In the genomic region with DNA sequence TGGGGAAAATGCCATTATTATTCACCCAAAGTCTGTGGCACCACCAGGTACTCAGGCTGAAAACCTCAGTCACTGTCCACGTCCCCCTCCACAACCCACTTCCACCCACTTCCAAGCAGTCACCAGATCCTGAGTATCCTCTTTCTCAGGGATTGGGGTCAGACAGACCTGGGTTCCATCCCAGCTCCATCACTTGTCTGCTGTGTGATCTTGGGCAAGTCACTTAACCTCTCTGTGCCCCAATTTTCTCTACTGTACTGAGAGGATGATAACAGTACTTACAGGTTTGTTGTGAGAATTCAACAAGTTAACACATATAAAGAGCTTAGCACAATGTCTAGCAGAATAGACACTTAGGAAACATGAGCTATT, we compare ENCODE assay signal across 22 cellular contexts. TPM values are rescaled to one million over a fixed set of nuclear protein-coding genes. Genes with fewer than 3 reads are reported as not detected.
"Had no signal": no experiment of that assay in that cellular context is flagged by ENCODE, and none has a peak within 500 bp of the region (broad histone marks: within the 10 kb centered on the region; RNA-seq: fewer than 3 reads in every experiment).

No MANE protein-coding gene starts in this region.

- H3K4me1 ChIP-seq: breast epithelium, lower lobe of right lung, transverse colon, uterus had no signal

- H3K27ac ChIP-seq: breast epithelium, coronary artery, epithelial cell of prostate, heart left ventricle, lower lobe of right lung, transverse colon, uterus had no signal

- FAIRE-seq: astrocyte, keratinocyte, small intestine had no signal

- H3K4me3 ChIP-seq: breast epithelium, coronary artery, heart left ventricle, lower lobe of right lung, mucosa of descending colon, transverse colon, uterus had no signal

- H3K36me3 Mint-ChIP-seq: activated CD4-positive, alpha-beta memory T cell treated with anti-CD3 and anti-CD28 coated beads for 36 hours; activated naive CD8-positive, alpha-beta T cell treated with anti-CD3 and anti-CD28 coated beads for 36 hours; stimulated activated memory B cell treated with anti-CD40 and anti-IgM and Interleukin-4, amounts not matched to agents 10 μg/mL and 1 μg/mL and 100 μg/mL, for 72 hours had no signal

- H3K4me3 Mint-ChIP-seq: activated CD4-positive, alpha-beta memory T cell treated with anti-CD3 and anti-CD28 coated beads for 36 hours; activated naive CD8-positive, alpha-beta T cell treated with anti-CD3 and anti-CD28 coated beads for 36 hours; nephron progenitor cell; stimulated activated memory B cell treated with anti-CD40 and anti-IgM and Interleukin-4, amounts not matched to agents 10 μg/mL and 1 μg/mL and 100 μg/mL, for 72 hours; T-helper 17 cell had no signal

- H3K27ac Mint-ChIP-seq: activated CD4-positive, alpha-beta memory T cell treated with anti-CD3 and anti-CD28 coated beads for 36 hours; activated naive CD8-positive, alpha-beta T cell treated with anti-CD3 and anti-CD28 coated beads for 36 hours; nephron progenitor cell; stimulated activated memory B cell treated with anti-CD40 and anti-IgM and Interleukin-4, amounts not matched to agents 10 μg/mL and 1 μg/mL and 100 μg/mL, for 72 hours; T-helper 17 cell had no signal

- H3K9me3 Mint-ChIP-seq: activated CD4-positive, alpha-beta memory T cell treated with anti-CD3 and anti-CD28 coated beads for 36 hours had no signal

- H3K4me1 Mint-ChIP-seq: activated naive CD8-positive, alpha-beta T cell treated with anti-CD3 and anti-CD28 coated beads for 36 hours; stimulated activated memory B cell treated with anti-CD40 and anti-IgM and Interleukin-4, amounts not matched to agents 10 μg/mL and 1 μg/mL and 100 μg/mL, for 72 hours; T-helper 17 cell had no signal

- H3K27me3 ChIP-seq: breast epithelium, heart left ventricle, transverse colon, uterus had no signal

- ATAC-seq: mucosa of descending colon; sciatic nerve; stimulated activated memory B cell treated with anti-CD40 and anti-IgM and Interleukin-4, amounts not matched to agents 10 μg/mL and 1 μg/mL and 100 μg/mL, for 72 hours; T-helper 17 cell had no signal

- H3K9me3 ChIP-seq: lower lobe of right lung, mucosa of descending colon, transverse colon, uterus had no signal

- H3K36me3 ChIP-seq: breast epithelium, heart left ventricle, lower lobe of right lung, transverse colon, uterus had no signal

- DNase-seq: activated CD4-positive, alpha-beta memory T cell treated with anti-CD3 and anti-CD28 coated beads for 36 hours; activated CD4-positive, alpha-beta T cell treated with anti-CD3 and anti-CD28 coated beads for 48 hours; activated naive CD4-positive, alpha-beta T cell treated with Interleukin-2 at 50 U/mL for 16 hours; activated naive CD8-positive, alpha-beta T cell treated with anti-CD3 and anti-CD28 coated beads for 36 hours; cerebellar nuclear complex; lower lobe of right lung; mucosa of descending colon; nucleus accumbens; small intestine; T-helper 17 cell; transverse colon; uterus had no signal

RNA-seq across cellular contexts. Expression of gene FOXO6, which starts 29.7 kb away (rescaled TPM):
- total RNA-seq: fibroblast of villous mesenchyme had no signal
- polyA plus RNA-seq: keratinocyte had no signal
